11 cellular contexts compared by ENCODE assay signal in the genomic region with DNA sequence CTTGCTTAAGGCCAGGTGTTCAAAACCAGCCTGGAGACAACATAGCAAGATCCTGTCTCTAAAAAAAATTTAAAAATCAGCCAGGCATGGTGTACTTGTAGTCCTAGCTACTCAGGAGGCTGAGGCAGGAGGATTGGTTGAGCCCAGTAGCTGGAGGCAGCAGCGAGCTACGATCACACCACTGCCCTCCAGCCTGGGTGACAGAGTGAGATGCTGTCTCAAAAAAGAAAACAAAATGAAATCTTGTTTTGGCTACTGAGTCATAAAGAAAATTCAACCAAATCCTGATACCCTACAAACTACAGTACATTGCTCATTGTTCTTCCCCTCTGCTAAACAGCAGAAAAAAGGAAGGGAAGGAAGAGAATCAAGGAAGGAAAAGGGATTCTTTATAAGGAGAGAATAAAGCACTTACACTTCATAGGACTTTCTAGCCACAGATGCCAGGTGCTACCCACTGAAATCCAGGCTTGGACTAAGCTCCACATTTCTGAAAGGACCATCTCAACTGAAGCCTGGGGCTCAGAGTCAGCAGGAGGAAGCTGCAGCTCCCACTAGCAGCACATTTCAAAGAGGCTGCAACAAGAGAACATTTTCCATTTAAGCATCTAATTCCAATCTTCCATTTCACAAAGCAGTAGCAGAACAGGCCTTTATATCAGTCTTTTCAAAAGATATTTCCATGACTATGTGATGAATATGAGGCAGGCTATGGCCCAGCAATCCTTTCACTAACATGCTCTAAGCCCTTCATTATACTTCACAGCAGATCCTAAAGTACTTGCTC. TPM values are rescaled to one million over a fixed set of nuclear protein-coding genes. Genes with fewer than 3 reads are reported as not detected.
DNase-seq lines count a peak whose midpoint lies in the region; ATAC-seq and TF ChIP-seq lines count a peak whose summit lies in the region.
"Had no signal": no experiment of that assay in that cellular context is flagged by ENCODE, and none has a peak within 500 bp of the region (broad histone marks: within the 10 kb centered on the region; RNA-seq: fewer than 3 reads in every experiment).

No MANE protein-coding gene starts in this region.

- H3K36me3 ChIP-seq in CD8-positive, alpha-beta T cell (ENCODE audit: insufficient read depth, low read length), result peaks cover 19% of the 10 kb centered on the region
- H3K36me3 ChIP-seq in SK-N-MC (ENCODE audit: insufficient read depth, low read length) (peaks cover 38% of the 10 kb centered on the region), iPS-20b (ENCODE audit: insufficient read depth, low read depth, low read length) (peaks cover 28% of the 10 kb centered on the region), left lung (peaks cover 0 to 26% of the 10 kb centered on the region in 2 donors)

- no peak for TF ChIP-seq CTCF in CD8-positive, alpha-beta T cell (IDR thresholded peaks at IDR 0.05)
- no peak for TF ChIP-seq CTCF in left lung (IDR thresholded peaks at IDR 0.05)

- no peaks in the 10 kb centered on the region for H3K27me3 Mint-ChIP-seq in CD8-positive, alpha-beta T cell (ENCODE audit: low read depth)
- H3K27me3 Mint-ChIP-seq in naive thymus-derived CD8-positive, alpha-beta T cell, result no peaks in the 10 kb centered on the region

- H3K27me3 ChIP-seq in CD8-positive, alpha-beta T cell (ENCODE audit: insufficient read depth, low read length), result no peaks in the 10 kb centered on the region
- H3K27me3 ChIP-seq in iPS-20b (ENCODE audit: insufficient read depth, low read length), result no peaks in the 10 kb centered on the region
- H3K27me3 ChIP-seq in left lung, result no peaks in the 10 kb centered on the region

- intact Hi-C loops in CD8-positive, alpha-beta T cell (cut with DNase I, micrococcal nuclease), result no loop called here
- intact Hi-C loops in left lung (cut with DNase I), result no loop called here

- H3K36me3 Mint-ChIP-seq in CD8-positive, alpha-beta T cell, result peaks cover 53% of the 10 kb centered on the region
- H3K36me3 Mint-ChIP-seq in naive thymus-derived CD8-positive, alpha-beta T cell, result peaks cover 9 to 64% (median 19%) of the 10 kb centered on the region in 3 donors

- ATAC-seq in CD8-positive, alpha-beta T cell, result no peak
- ATAC-seq in GM18868 (IDR thresholded peaks at IDR 0.05; ENCODE audit: unreplicated experiment) (peak; percentile 46), left lung (no peak)
- ATAC-seq in naive thymus-derived CD8-positive, alpha-beta T cell, result no peak
- ATAC-seq: mucosa of descending colon had no signal

- no peak overlapping the region for H3K4me3 ChIP-seq in CD8-positive, alpha-beta T cell (ENCODE audit: low read depth, low read length)
- no peak overlapping the region for H3K4me3 ChIP-seq in SK-N-MC
- peak overlapping the region; percentile 7; the same call in 1 of the 2 replicates for H3K4me3 ChIP-seq in iPS-20b (ENCODE audit: low read length)
- no peak overlapping the region for H3K4me3 ChIP-seq in left lung
- H3K4me3 ChIP-seq: mucosa of descending colon had no signal

- H3K4me3 Mint-ChIP-seq in CD8-positive, alpha-beta T cell, result no peak overlapping the region
- peak overlapping the region in 2 of 10 donors; percentile 0 to 45 for H3K4me3 Mint-ChIP-seq in naive thymus-derived CD8-positive, alpha-beta T cell

- no peaks in the 10 kb centered on the region for H3K9me3 ChIP-seq in CD8-positive, alpha-beta T cell (ENCODE audit: low read length)
- H3K9me3 ChIP-seq in SK-N-MC (ENCODE audit: low read depth, low read length) (no peaks in the 10 kb centered on the region), iPS-20b (ENCODE audit: insufficient read depth, low read depth, low read length) (no peaks in the 10 kb centered on the region), left lung (no peaks in the 10 kb centered on the region)
- H3K9me3 ChIP-seq: mucosa of descending colon had no signal

- DNase-seq in CD8-positive, alpha-beta T cell, result no peak
- no peak for DNase-seq in SK-N-MC (ENCODE audit: low read depth, low spot score)
- DNase-seq in left lung, result no peak
- DNase-seq in HUDEP-2 (lab: John Stamatoyannopoulos, UW; ENCODE audit: unreplicated experiment in 76 of 76), result no peak
- DNase-seq in stimulated activated CD4-positive, alpha-beta T cell treated with anti-CD3 and anti-CD28 coated beads, Interleukin-1b, Interleukin-23, amount 100 ng/mL, for 48 hours, result no peak
- DNase-seq in naive thymus-derived CD8-positive, alpha-beta T cell, result no peak
- DNase-seq: KG1; mucosa of descending colon; stimulated activated CD4-positive, alpha-beta T cell treated with anti-CD3 and anti-CD28 coated beads, Interleukin-4, amount 100 ng/mL, for 4 hours had no signal

- CTCF ChIA-PET in CD8-positive, alpha-beta T cell (lab: Charles Lee), result no interaction called here

- H3K9ac ChIP-seq in SK-N-MC (ENCODE audit: insufficient read length) (no peak overlapping the region), iPS-20b (ENCODE audit: low read depth, low read length) (peak overlapping the region; percentile 46; the same call in 1 of the 2 replicates)

- H3K9me3 Mint-ChIP-seq in CD8-positive, alpha-beta T cell, result no peaks in the 10 kb centered on the region
- peaks cover 0 to 2% (median 0%) of the 10 kb centered on the region in 9 donors for H3K9me3 Mint-ChIP-seq in naive thymus-derived CD8-positive, alpha-beta T cell

- H3K27ac Mint-ChIP-seq in CD8-positive, alpha-beta T cell, result peak overlapping the region; percentile 67
- H3K27ac Mint-ChIP-seq in naive thymus-derived CD8-positive, alpha-beta T cell, result peak overlapping the region in 5 of 10 donors; percentile 2 to 50 (median 27)

- peaks cover 69% of the 10 kb centered on the region for H3K4me1 Mint-ChIP-seq in CD8-positive, alpha-beta T cell (ENCODE audit: low read depth)
- H3K4me1 Mint-ChIP-seq in naive thymus-derived CD8-positive, alpha-beta T cell, result peaks cover 30 to 75% (median 65%) of the 10 kb centered on the region in 4 donors

- no peak overlapping the region for H3K27ac ChIP-seq in CD8-positive, alpha-beta T cell (ENCODE audit: low read depth, low read length)
- peak overlapping the region; percentile 61; the same call in 1 of the 2 replicates for H3K27ac ChIP-seq in SK-N-MC
- peak overlapping the region; percentile 59 for H3K27ac ChIP-seq in iPS-20b (ENCODE audit: low read length)
- no peak overlapping the region for H3K27ac ChIP-seq in left lung

- peaks cover 42% of the 10 kb centered on the region for H3K4me1 ChIP-seq in CD8-positive, alpha-beta T cell (ENCODE audit: insufficient read depth, low read length)
- H3K4me1 ChIP-seq in iPS-20b (ENCODE audit: insufficient read depth, low read length) (peaks cover 29% of the 10 kb centered on the region; the same call in 1 of the 2 replicates), left lung (peaks cover 3 to 37% of the 10 kb centered on the region in 2 donors)

- POLR2A ChIA-PET in CD8-positive, alpha-beta T cell (lab: Charles Lee), result interaction anchor here (0.6 to 1.5 kb wide), 3 partner anchors 9 to 14 kb away, joined by 3 read pairs; no protein-coding TSS in a partner anchor
- POLR2A ChIA-PET in naive thymus-derived CD8-positive, alpha-beta T cell (lab: Charles Lee), result no interaction called here

RNA-seq across cellular contexts. Expression of a gene that starts 13.6 kb away (rescaled TPM):
- 10 to 100 TPM; 17.0 to 17.2 TPM for total RNA-seq in CD8-positive, alpha-beta T cell
- 10 to 100 TPM; 34.9 to 38.7 TPM for total RNA-seq in left lung
- total RNA-seq in naive thymus-derived CD8-positive, alpha-beta T cell, result 10 to 100 TPM; 39.3 to 40.3 TPM
- polyA plus RNA-seq in naive thymus-derived CD8-positive, alpha-beta T cell, result 10 to 100 TPM; 30.3 to 36.3 (median 33.8) TPM

Comparison
In these comparisons a context has a peak if more than half of its experiments do, and no peak if none do; other contexts are left out.
1. H3K27ac ChIP-seq: peak in SK-N-MC (single experiment) and iPS-20b (single experiment); none in CD8-positive, alpha-beta T cell (single experiment) and left lung (0 of 2).